16 cellular contexts compared by ENCODE assay signal in the genomic region with DNA sequence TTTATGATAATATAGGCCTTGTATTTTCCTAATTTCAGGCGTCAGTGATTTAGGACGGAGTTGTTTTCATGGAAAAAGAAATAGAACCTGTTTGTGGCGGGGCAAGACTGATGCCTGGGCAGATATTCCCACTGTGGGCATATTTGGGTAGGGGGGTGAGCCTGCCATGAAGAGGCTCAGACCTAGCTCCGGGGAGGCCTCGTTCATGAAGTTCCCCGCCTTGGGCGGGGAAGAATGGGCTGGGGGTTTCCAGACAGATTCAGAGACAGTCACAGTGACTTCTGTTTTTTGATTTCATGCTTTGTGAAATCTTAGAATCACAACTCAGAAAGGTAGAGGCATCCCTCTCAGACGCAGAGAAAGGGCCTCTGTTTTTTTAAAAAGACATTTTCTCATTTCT.
A peak's percentile ranks its signal among the peaks of the same experiment; 100 is the strongest.
DNase-seq lines count a peak whose midpoint lies in the region; ATAC-seq and TF ChIP-seq lines count a peak whose summit lies in the region.
"Had no signal": no experiment of that assay in that cellular context is flagged by ENCODE, and none has a peak within 500 bp of the region (broad histone marks: within the 10 kb centered on the region; RNA-seq: fewer than 3 reads in every experiment).

No MANE protein-coding gene starts in this region.

- no peak overlapping the region for H3K4me3 Mint-ChIP-seq in central memory CD8-positive, alpha-beta T cell
- H3K4me3 Mint-ChIP-seq: CD14-positive monocyte had no signal

- ATAC-seq in central memory CD8-positive, alpha-beta T cell (replicated peaks; ENCODE audit: extremely low read depth, poor library complexity, severe bottlenecking): no peak
- ATAC-seq in HG02678 (IDR thresholded peaks at IDR 0.05; ENCODE audit: unreplicated experiment): no peak

- peaks cover 15% of the 10 kb centered on the region for H3K36me3 Mint-ChIP-seq in central memory CD8-positive, alpha-beta T cell (ENCODE audit: insufficient read depth)
- H3K36me3 Mint-ChIP-seq: CD14-positive monocyte had no signal

- no peak overlapping the region for H3K4me3 ChIP-seq in GM12865 (ENCODE audit: low read depth, low read length)

- H3K4me1 Mint-ChIP-seq in central memory CD8-positive, alpha-beta T cell: peaks cover 20% of the 10 kb centered on the region

- DNase-seq in activated CD8-positive, alpha-beta memory T cell treated with anti-CD3 and anti-CD28 coated beads for 24 hours: peak; percentile 46
- DNase-seq in activated CD8-positive, alpha-beta memory T cell treated with anti-CD3 and anti-CD28 coated beads, Interleukin-2, amount 50 U/mL, for 4 hours: no peak
- peak; percentile 16 for DNase-seq in GM12865 (ENCODE audit: low read depth)
- peak in 1 of 2 donors; percentile 7 for DNase-seq in central memory CD8-positive, alpha-beta T cell (ENCODE audit: low spot score in 2 of 2)
- DNase-seq in stimulated activated CD8-positive, alpha-beta memory T cell treated with anti-CD3 and anti-CD28 coated beads, Interleukin-4, amount 100 ng/mL, for 48 hours: peak; percentile 9
- DNase-seq in globus pallidus (ENCODE audit: low spot score): no peak
- no peak for DNase-seq in GM19240 (ENCODE audit: insufficient read length, low spot score)
- DNase-seq: COR-L47, DMS153, EL, GOT3, NCI-H187 treated with DMSO at 0.1 percent for 48 hours, NCI-H446, Right ventricle myocardium superior had no signal

- H3K27ac Mint-ChIP-seq in central memory CD8-positive, alpha-beta T cell (ENCODE audit: low read depth): peak overlapping the region; percentile 32

- H3K9me3 Mint-ChIP-seq in central memory CD8-positive, alpha-beta T cell: peaks cover 6% of the 10 kb centered on the region

- H3K27me3 Mint-ChIP-seq in central memory CD8-positive, alpha-beta T cell: no peaks in the 10 kb centered on the region

- TF ChIP-seq CTCF in GM12865 (IDR thresholded peaks at IDR 0.05; ENCODE audit: insufficient read depth, low read depth, low read length, missing control alignments): no peak

Comparison
In these comparisons a context has a peak if more than half of its experiments do, and no peak if none do; other contexts are left out.
1. DNase-seq: peak in activated CD8-positive, alpha-beta memory T cell treated with anti-CD3 and anti-CD28 coated beads for 24 hours (single experiment), GM12865 (single experiment) and stimulated activated CD8-positive, alpha-beta memory T cell treated with anti-CD3 and anti-CD28 coated beads, Interleukin-4, amount 100 ng/mL, for 48 hours (single experiment); none in activated CD8-positive, alpha-beta memory T cell treated with anti-CD3 and anti-CD28 coated beads, Interleukin-2, amount 50 U/mL, for 4 hours (single experiment), globus pallidus (single experiment) and GM19240 (single experiment).